ENCODE assay signal across 8 cellular contexts in the genomic region with DNA sequence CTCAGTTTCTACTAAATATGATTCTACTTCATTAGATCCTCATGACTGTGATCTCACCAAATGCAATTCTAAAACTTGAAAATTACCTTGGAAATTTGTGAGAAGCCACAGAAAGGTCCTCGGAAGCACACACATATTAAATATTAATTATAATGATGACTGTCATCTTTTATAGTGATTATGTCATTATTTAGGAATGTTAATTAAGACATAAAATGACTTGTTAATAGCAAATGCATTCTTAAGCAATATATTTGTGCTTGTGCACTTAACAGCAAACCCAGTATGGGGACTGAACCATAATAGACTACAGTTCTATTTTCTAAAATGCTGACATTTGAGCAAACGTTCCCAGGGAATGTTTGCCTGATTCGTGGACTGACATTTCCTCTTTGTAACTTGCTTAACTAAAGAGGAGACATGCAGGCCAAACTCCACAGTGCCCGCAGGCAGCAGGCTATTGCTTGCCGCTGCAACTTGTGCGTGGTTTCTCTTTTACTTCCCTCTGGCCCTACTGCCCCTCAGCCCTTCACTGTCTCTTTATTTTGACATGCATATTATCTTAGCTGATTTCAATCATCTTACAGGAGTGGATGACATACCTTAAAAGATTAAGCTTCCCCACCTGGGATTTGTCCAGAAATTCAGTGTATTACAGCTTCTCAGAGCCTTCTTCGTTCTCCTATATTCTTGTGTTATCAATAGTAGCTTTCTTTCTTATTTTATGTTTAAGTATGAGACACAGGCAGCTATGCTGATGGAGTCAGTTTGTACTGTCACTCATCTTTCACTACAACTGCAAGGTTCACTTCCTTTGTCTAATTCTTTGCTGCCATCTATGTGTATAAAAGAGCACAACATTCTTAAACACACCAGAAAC.
DNase-seq lines count a peak whose midpoint lies in the region; ATAC-seq and TF ChIP-seq lines count a peak whose summit lies in the region.

No MANE protein-coding gene starts in this region.

- H3K27ac ChIP-seq in HL-60 (replicated peaks) (no peak overlapping the region), Panc1 (ENCODE audit: low read length) (no peak overlapping the region), mesenchymal stem cell (ENCODE audit: low read length, poor library complexity, severe bottlenecking) (no peak overlapping the region), colonic mucosa (no peak overlapping the region)

- no peak overlapping the region for H3K4ac ChIP-seq in mesenchymal stem cell (ENCODE audit: low read depth in 1 of 2, low read length in 2 of 2)

- H3K4me1 ChIP-seq in Panc1 (ENCODE audit: control insufficient read depth, insufficient read depth, low read length): peaks cover 3% of the 10 kb centered on the region; the same call in 1 of the 2 replicates
- H3K4me1 ChIP-seq in mesenchymal stem cell (ENCODE audit: control insufficient read depth, insufficient read depth, low read depth, low read length): peaks cover 2% of the 10 kb centered on the region
- no peaks in the 10 kb centered on the region for H3K4me1 ChIP-seq in colonic mucosa

- H3K9ac ChIP-seq in mesenchymal stem cell (ENCODE audit: low read length) (no peak overlapping the region), colonic mucosa (ENCODE audit: low read depth in 2 of 2, low read length in 2 of 2) (no peak overlapping the region)

- H3K9me3 ChIP-seq in Panc1 (ENCODE audit: control insufficient read depth, insufficient read depth, low read depth, low read length) (no peaks in the 10 kb centered on the region), mesenchymal stem cell (ENCODE audit: control insufficient read depth, low read length) (no peaks in the 10 kb centered on the region), colonic mucosa (no peaks in the 10 kb centered on the region)

- H3K14ac ChIP-seq in mesenchymal stem cell (ENCODE audit: low read length in 2 of 2): no peak overlapping the region

- H2BK12ac ChIP-seq in mesenchymal stem cell (ENCODE audit: low read length in 2 of 2): no peak overlapping the region

- H2BK15ac ChIP-seq in mesenchymal stem cell (ENCODE audit: low read depth, poor library complexity, severe bottlenecking): no peak overlapping the region

- TF ChIP-seq CTCF in HL-60 (IDR thresholded peaks at IDR 0.05; ENCODE audit: insufficient read depth, low read length) (peak; percentile 54), Panc1 (IDR thresholded peaks at IDR 0.05) (peak; percentile 65; the same call in 1 of the 2 replicates), colonic mucosa (IDR thresholded peaks at IDR 0.05) (no peak)

- BruUV-seq in Panc1 (replicated peaks; lab: Mats Ljungman, UMichigan): no TSS peak

- in situ Hi-C loops in Panc1 (cut with HindIII; ENCODE audit: low pct_unique_long_range_greater_than_20kb, low sequenced_read_pairs): no loop called here

- H3K79me1 ChIP-seq in mesenchymal stem cell (replicated peaks; ENCODE audit: low read length, poor library complexity, severe bottlenecking): peaks cover 2% of the 10 kb centered on the region

- 62% methylated on average over 5 of the region's 7 CpGs for WGBS in mesenchymal stem cell

- CTCF ChIA-PET in Panc1 (lab: Charles Lee): interaction anchor here (0.6 to 1.4 kb wide), 5 partner anchors 33 to 530 kb away, joined by 4 to 7 read pairs (median 5); no protein-coding TSS in a partner anchor

- no peak overlapping the region for H2BK5ac ChIP-seq in mesenchymal stem cell (ENCODE audit: low read depth, low read length, poor library complexity, severe bottlenecking)

- no peak overlapping the region for H3K23ac ChIP-seq in mesenchymal stem cell (ENCODE audit: low read length in 2 of 2)

- intact Hi-C loops in Panc1 (cut with micrococcal nuclease; ENCODE audit: unreplicated experiment): loop anchor here (5.0 to 10.0 kb wide), 2 partner anchors 251 to 502 kb away; no protein-coding TSS in a partner anchor
- intact Hi-C loops in colonic mucosa (cut with DNase I): no loop called here

- H2AK5ac ChIP-seq in mesenchymal stem cell (ENCODE audit: low read length, severe bottlenecking): no peak overlapping the region

- H3K4me3 ChIP-seq in HL-60 (replicated peaks; ENCODE audit: insufficient read depth, low read length): no peak overlapping the region
- no peak overlapping the region for H3K4me3 ChIP-seq in Panc1 (ENCODE audit: low read depth in 2 of 2, low read length in 2 of 2)
- H3K4me3 ChIP-seq in mesenchymal stem cell (ENCODE audit: insufficient read depth in 1 of 2, low read depth in 1 of 2, low read length in 2 of 2): no peak overlapping the region
- H3K4me3 ChIP-seq in colonic mucosa: no peak overlapping the region

- POLR2A ChIA-PET in Panc1 (lab: Charles Lee): no interaction called here

- ATAC-seq in Panc1 (peak; percentile 95), HG02588 (IDR thresholded peaks at IDR 0.05; ENCODE audit: unreplicated experiment) (no peak), HG02973 (IDR thresholded peaks at IDR 0.05; ENCODE audit: unreplicated experiment) (no peak)

- no peak overlapping the region for H2AFZ ChIP-seq in mesenchymal stem cell (ENCODE audit: low read depth, low read length)

- H3K27me3 ChIP-seq in HL-60 (ENCODE audit: insufficient read depth, poor library complexity, severe bottlenecking): no peaks in the 10 kb centered on the region
- H3K27me3 ChIP-seq in Panc1 (ENCODE audit: control insufficient read depth, insufficient read depth, low read length): no peaks in the 10 kb centered on the region
- no peaks in the 10 kb centered on the region for H3K27me3 ChIP-seq in mesenchymal stem cell (ENCODE audit: control insufficient read depth in 1 of 2, insufficient read depth in 1 of 2, low read length in 2 of 2)
- no peaks in the 10 kb centered on the region for H3K27me3 ChIP-seq in colonic mucosa

- H4K91ac ChIP-seq in mesenchymal stem cell (ENCODE audit: low read length): no peak overlapping the region

- no peak overlapping the region for H4K8ac ChIP-seq in mesenchymal stem cell (ENCODE audit: low read length)

- H3K18ac ChIP-seq in mesenchymal stem cell (ENCODE audit: low read depth in 1 of 2, low read length in 2 of 2): no peak overlapping the region

- no peaks in the 10 kb centered on the region for H3K36me3 ChIP-seq in Panc1 (ENCODE audit: control insufficient read depth, insufficient read depth, low read length)
- H3K36me3 ChIP-seq in mesenchymal stem cell (ENCODE audit: control insufficient read depth in 1 of 2, insufficient read depth in 2 of 2, low read depth in 1 of 2, low read length in 2 of 2): no peaks in the 10 kb centered on the region
- no peaks in the 10 kb centered on the region for H3K36me3 ChIP-seq in colonic mucosa

- no peak overlapping the region for H2BK120ac ChIP-seq in mesenchymal stem cell (ENCODE audit: low read depth, low read length)

- no peak overlapping the region for H3K4me2 ChIP-seq in mesenchymal stem cell (ENCODE audit: low read length, poor library complexity, severe bottlenecking)

- DNase-seq in DMS53 (lab: John Stamatoyannopoulos, UW) (peak; percentile 74), HL-60 (ENCODE audit: low read depth in 1 of 2, low spot score in 1 of 2) (peak in 1 of 2 experiments; percentile 44), Panc1 (ENCODE audit: low read depth, low spot score) (peak; percentile 54), dermis microvascular lymphatic vessel endothelial cell (ENCODE audit: low read depth in 2 of 2) (peak; percentile 61 to 77), mesenchymal stem cell (peak; percentile 33), colonic mucosa (no peak)
